Comparison of ENCODE assay signal across 1 cellular context in the genomic region with DNA sequence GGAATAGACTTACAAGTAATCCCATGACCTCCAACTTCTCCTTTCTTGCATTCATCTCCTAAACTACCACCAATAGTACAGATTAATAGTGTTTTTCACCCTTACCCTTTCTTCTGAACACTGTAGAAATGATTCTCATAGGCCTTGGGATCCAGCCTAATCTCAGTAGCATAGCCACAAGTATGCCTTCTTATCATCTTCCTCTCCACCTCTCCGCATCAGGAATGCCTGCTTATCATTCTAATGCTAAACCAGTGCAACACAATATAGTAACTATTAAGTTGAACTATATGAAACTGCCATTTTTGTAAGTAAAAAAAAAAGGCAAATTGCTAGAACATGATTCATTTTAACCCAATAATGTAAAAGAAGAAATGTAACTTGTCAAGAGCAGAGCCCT.
TF ChIP-seq lines count a peak whose summit lies in the region.

No MANE protein-coding gene starts in this region.

TF ChIP-seq in IMR-90, 13 proteins besides CTCF, POLR2A, EP300 and RAD21:
- TF ChIP-seq, protein P1, sequence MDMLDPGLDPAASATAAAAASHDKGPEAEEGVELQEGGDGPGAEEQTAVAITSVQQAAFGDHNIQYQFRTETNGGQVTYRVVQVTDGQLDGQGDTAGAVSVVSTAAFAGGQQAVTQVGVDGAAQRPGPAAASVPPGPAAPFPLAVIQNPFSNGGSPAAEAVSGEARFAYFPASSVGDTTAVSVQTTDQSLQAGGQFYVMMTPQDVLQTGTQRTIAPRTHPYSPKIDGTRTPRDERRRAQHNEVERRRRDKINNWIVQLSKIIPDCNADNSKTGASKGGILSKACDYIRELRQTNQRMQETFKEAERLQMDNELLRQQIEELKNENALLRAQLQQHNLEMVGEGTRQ (IDR thresholded peaks at IDR 0.05; ENCODE audit: low read depth, low read length): no peak
- no peak for TF ChIP-seq RCOR1 (IDR thresholded peaks at IDR 0.05; ENCODE audit: insufficient replicate concordance, low read length)
- TF ChIP-seq MAZ (IDR thresholded peaks at IDR 0.05; ENCODE audit: borderline replicate concordance, low read depth, low read length): no peak
- TF ChIP-seq, protein P2, sequence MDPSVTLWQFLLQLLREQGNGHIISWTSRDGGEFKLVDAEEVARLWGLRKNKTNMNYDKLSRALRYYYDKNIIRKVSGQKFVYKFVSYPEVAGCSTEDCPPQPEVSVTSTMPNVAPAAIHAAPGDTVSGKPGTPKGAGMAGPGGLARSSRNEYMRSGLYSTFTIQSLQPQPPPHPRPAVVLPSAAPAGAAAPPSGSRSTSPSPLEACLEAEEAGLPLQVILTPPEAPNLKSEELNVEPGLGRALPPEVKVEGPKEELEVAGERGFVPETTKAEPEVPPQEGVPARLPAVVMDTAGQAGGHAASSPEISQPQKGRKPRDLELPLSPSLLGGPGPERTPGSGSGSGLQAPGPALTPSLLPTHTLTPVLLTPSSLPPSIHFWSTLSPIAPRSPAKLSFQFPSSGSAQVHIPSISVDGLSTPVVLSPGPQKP (IDR thresholded peaks at IDR 0.05; ENCODE audit: borderline replicate concordance, low read depth, low read length): no peak
- no peak for TF ChIP-seq CEBPB (IDR thresholded peaks at IDR 0.05; ENCODE audit: low read depth, low read length)
- TF ChIP-seq BHLHE40 (IDR thresholded peaks at IDR 0.05; ENCODE audit: low read depth, low read length): no peak
